Comparison of ENCODE assay signal across 8 cellular contexts in genomic region chr20:64080013-64080812, GRCh38. TPM values are rescaled to one million over a fixed set of nuclear protein-coding genes. Genes with fewer than 3 reads are reported as not detected.
A peak's percentile ranks its signal among the peaks of the same experiment; 100 is the strongest.
DNase-seq lines count a peak whose midpoint lies in the region; ATAC-seq and TF ChIP-seq lines count a peak whose summit lies in the region.

OPRL1 (plus strand) TSS chr20:64080082; CDS start chr20:64092721, 12,639 bp downstream.

- H3K9me2 ChIP-seq in PC-9 (ENCODE audit: insufficient read depth) = no peaks in the 10 kb centered on the region

- H3K4me1 ChIP-seq in PC-9 (replicated peaks; ENCODE audit: insufficient read depth) (peaks cover 14% of the 10 kb centered on the region), mesodermal cell (ENCODE audit: control insufficient read depth, insufficient read depth, low read length, poor library complexity, severe bottlenecking) (peaks cover 11% of the 10 kb centered on the region), urinary bladder (ENCODE audit: insufficient read depth) (peaks cover 2% of the 10 kb centered on the region)

- DNase-seq in PC-9 (no peak), caudate nucleus (lab: John Stamatoyannopoulos, UW) (peak in 1 of 61 donors; percentile 17), NCI-H2107 (lab: John Stamatoyannopoulos, UW) (no peak)

- intact Hi-C loops in PC-9 (cut with micrococcal nuclease; ENCODE audit: unreplicated experiment) = loop anchor here (5.0 kb wide), 1 partner anchor 42 kb away; no protein-coding TSS in a partner anchor

- peaks cover 28% of the 10 kb centered on the region for H3K27me3 ChIP-seq in PC-9 (ENCODE audit: insufficient read depth, low read depth)

- TF ChIP-seq CTCF in PC-9 (conservative IDR thresholded peaks at IDR 0.05) = no peak

- POLR2A ChIA-PET in PC-9 (lab: Charles Lee; ENCODE audit: unreplicated experiment) = no interaction called here

- peaks cover 12% of the 10 kb centered on the region for H3K79me2 ChIP-seq in PC-9 (ENCODE audit: low read depth)

- H2AFZ ChIP-seq in PC-9 = peak within 1 kb of the TSS; percentile 96

- H3K9me3 ChIP-seq in PC-9 (ENCODE audit: insufficient read depth, low read depth) (no peaks in the 10 kb centered on the region), mesodermal cell (ENCODE audit: control insufficient read depth, low read length) (no peaks in the 10 kb centered on the region)

- H3K27ac ChIP-seq in PC-9 (no peak within 1 kb of the TSS), caudate nucleus (ENCODE audit: low read depth, low read length) (peak within 1 kb of the TSS; percentile 44), mesodermal cell (ENCODE audit: low read depth, low read length, severe bottlenecking) (no peak within 1 kb of the TSS), urinary bladder (ENCODE audit: low read depth) (no peak within 1 kb of the TSS)

- H3F3A ChIP-seq in PC-9 (ENCODE audit: insufficient read depth, low read depth) = peaks cover 27% of the 10 kb centered on the region

- CTCF ChIA-PET in PC-9 (lab: Charles Lee) = no interaction called here

- peak; percentile 5 for TF ChIP-seq POLR2A in GM10847 (IDR thresholded peaks at IDR 0.05; ENCODE audit: extremely low read depth, insufficient read length)

- ATAC-seq in GM19467 (IDR thresholded peaks at IDR 0.05; ENCODE audit: unreplicated experiment) = no peak
- ATAC-seq in GM21447 (IDR thresholded peaks at IDR 0.05; ENCODE audit: unreplicated experiment) = no peak

- H4K20me1 ChIP-seq in PC-9 (ENCODE audit: insufficient read depth) = peaks cover 8% of the 10 kb centered on the region; the same call in 1 of the 2 replicates

- H3K4me2 ChIP-seq in PC-9 = peak within 1 kb of the TSS; percentile 99

- no TSS peak for BruUV-seq in PC-9 (replicated peaks; lab: Mats Ljungman, UMichigan)

- 11 to 22% methylated on average over 27 to 53 of the region's 62 CpGs for WGBS in mesodermal cell (ENCODE audit: insufficient coverage in 2 of 2), 2 experiments
- WGBS in urinary bladder = 7% methylated on average over 62 of the region's 62 CpGs

- H3K36me3 ChIP-seq in PC-9 (ENCODE audit: low read depth) (no peaks in the 10 kb centered on the region), mesodermal cell (ENCODE audit: control insufficient read depth, insufficient read depth, low read length) (no peaks in the 10 kb centered on the region), urinary bladder (ENCODE audit: insufficient read depth) (no peaks in the 10 kb centered on the region)

- H3K4me3 ChIP-seq in PC-9 (peak within 1 kb of the TSS; percentile 94), mesodermal cell (ENCODE audit: extremely low read depth, insufficient read depth, low read length, poor library complexity, severe bottlenecking) (peak within 1 kb of the TSS; percentile 65), urinary bladder (ENCODE audit: low read depth, low read length) (peak within 1 kb of the TSS; percentile 56)

RNA-seq across cellular contexts. Expression of gene OPRL1, which starts in this region (rescaled TPM):
- total RNA-seq in PC-9 (2021) (1.5 and 2.7 TPM in 2 replicates), urinary bladder (1.1 TPM)
- polyA plus RNA-seq in mesodermal cell (2013, experiment 1 of 2) = 4.6 TPM
- polyA plus RNA-seq in mesodermal cell (2013, experiment 2 of 2) = 3.4 TPM
- 0.67 TPM for polyA plus RNA-seq in urinary bladder
